1 cellular context compared by ENCODE assay signal in the genomic region with DNA sequence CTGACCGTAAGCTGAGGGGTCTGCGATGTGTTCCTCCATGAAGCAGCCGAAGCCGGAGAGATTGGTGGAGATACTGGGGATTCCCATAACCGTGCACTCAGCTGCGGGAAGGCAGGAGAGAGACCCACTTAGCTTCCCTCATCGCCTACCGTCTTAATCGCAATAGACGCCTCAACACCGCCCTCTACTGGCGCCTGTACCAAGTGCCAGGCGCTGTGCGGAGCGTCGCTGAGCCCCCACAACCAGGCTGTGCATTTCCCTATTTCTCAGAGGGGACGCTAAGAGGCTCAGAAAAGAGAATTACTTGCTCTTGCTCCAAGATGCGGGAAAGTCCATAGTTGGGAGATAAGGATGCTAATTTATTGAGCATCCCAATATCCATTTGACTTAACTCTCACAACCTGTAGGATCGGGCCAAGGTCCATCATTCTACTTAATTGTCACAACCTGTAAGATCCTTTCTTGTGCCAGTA.
A peak's percentile ranks its signal among the peaks of the same experiment; 100 is the strongest.
TF ChIP-seq lines count a peak whose summit lies in the region.

No MANE protein-coding gene starts in this region.

TF ChIP-seq in K562, 482 proteins besides CTCF, POLR2A, EP300 and RAD21 (continued from another document and continues in another):
- TF ChIP-seq, protein P1, sequence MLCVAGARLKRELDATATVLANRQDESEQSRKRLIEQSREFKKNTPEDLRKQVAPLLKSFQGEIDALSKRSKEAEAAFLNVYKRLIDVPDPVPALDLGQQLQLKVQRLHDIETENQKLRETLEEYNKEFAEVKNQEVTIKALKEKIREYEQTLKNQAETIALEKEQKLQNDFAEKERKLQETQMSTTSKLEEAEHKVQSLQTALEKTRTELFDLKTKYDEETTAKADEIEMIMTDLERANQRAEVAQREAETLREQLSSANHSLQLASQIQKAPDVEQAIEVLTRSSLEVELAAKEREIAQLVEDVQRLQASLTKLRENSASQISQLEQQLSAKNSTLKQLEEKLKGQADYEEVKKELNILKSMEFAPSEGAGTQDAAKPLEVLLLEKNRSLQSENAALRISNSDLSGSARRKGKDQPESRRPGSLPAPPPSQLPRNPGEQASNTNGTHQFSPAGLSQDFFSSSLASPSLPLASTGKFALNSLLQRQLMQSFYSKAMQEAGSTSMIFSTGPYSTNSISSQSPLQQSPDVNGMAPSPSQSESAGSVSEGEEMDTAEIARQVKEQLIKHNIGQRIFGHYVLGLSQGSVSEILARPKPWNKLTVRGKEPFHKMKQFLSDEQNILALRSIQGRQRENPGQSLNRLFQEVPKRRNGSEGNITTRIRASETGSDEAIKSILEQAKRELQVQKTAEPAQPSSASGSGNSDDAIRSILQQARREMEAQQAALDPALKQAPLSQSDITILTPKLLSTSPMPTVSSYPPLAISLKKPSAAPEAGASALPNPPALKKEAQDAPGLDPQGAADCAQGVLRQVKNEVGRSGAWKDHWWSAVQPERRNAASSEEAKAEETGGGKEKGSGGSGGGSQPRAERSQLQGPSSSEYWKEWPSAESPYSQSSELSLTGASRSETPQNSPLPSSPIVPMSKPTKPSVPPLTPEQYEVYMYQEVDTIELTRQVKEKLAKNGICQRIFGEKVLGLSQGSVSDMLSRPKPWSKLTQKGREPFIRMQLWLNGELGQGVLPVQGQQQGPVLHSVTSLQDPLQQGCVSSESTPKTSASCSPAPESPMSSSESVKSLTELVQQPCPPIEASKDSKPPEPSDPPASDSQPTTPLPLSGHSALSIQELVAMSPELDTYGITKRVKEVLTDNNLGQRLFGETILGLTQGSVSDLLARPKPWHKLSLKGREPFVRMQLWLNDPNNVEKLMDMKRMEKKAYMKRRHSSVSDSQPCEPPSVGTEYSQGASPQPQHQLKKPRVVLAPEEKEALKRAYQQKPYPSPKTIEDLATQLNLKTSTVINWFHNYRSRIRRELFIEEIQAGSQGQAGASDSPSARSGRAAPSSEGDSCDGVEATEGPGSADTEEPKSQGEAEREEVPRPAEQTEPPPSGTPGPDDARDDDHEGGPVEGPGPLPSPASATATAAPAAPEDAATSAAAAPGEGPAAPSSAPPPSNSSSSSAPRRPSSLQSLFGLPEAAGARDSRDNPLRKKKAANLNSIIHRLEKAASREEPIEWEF (CRISPR knock-in tag; IDR thresholded peaks at IDR 0.05) = no peak
- no peak for TF ChIP-seq MAFG (tag; conservative IDR thresholded peaks at IDR 0.05)
- TF ChIP-seq FOXA1 (IDR thresholded peaks at IDR 0.05; ENCODE audit: borderline replicate concordance) = no peak
- TF ChIP-seq THRAP3 (IDR thresholded peaks at IDR 0.05; ENCODE audit: borderline replicate concordance) = no peak
- TF ChIP-seq, protein P2, sequence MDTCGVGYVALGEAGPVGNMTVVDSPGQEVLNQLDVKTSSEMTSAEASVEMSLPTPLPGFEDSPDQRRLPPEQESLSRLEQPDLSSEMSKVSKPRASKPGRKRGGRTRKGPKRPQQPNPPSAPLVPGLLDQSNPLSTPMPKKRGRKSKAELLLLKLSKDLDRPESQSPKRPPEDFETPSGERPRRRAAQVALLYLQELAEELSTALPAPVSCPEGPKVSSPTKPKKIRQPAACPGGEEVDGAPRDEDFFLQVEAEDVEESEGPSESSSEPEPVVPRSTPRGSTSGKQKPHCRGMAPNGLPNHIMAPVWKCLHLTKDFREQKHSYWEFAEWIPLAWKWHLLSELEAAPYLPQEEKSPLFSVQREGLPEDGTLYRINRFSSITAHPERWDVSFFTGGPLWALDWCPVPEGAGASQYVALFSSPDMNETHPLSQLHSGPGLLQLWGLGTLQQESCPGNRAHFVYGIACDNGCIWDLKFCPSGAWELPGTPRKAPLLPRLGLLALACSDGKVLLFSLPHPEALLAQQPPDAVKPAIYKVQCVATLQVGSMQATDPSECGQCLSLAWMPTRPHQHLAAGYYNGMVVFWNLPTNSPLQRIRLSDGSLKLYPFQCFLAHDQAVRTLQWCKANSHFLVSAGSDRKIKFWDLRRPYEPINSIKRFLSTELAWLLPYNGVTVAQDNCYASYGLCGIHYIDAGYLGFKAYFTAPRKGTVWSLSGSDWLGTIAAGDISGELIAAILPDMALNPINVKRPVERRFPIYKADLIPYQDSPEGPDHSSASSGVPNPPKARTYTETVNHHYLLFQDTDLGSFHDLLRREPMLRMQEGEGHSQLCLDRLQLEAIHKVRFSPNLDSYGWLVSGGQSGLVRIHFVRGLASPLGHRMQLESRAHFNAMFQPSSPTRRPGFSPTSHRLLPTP (IDR thresholded peaks at IDR 0.05; ENCODE audit: borderline replicate concordance, extremely low read depth, insufficient read length) = no peak
- no peak for TF ChIP-seq TGIF2 (CRISPR knock-in tag; IDR thresholded peaks at IDR 0.05)
- TF ChIP-seq SRF (CRISPR knock-in tag; IDR thresholded peaks at IDR 0.05) = no peak
- no peak for TF ChIP-seq RFX5 (IDR thresholded peaks at IDR 0.05; ENCODE audit: low read depth, low read length)
- no peak for TF ChIP-seq HMGN3 (IDR thresholded peaks at IDR 0.05; ENCODE audit: borderline replicate concordance, extremely low read depth, insufficient read length, low read depth, low read length)
- no peak for TF ChIP-seq MTA2 (IDR thresholded peaks at IDR 0.05; ENCODE audit: low read depth)
- TF ChIP-seq, protein P3, sequence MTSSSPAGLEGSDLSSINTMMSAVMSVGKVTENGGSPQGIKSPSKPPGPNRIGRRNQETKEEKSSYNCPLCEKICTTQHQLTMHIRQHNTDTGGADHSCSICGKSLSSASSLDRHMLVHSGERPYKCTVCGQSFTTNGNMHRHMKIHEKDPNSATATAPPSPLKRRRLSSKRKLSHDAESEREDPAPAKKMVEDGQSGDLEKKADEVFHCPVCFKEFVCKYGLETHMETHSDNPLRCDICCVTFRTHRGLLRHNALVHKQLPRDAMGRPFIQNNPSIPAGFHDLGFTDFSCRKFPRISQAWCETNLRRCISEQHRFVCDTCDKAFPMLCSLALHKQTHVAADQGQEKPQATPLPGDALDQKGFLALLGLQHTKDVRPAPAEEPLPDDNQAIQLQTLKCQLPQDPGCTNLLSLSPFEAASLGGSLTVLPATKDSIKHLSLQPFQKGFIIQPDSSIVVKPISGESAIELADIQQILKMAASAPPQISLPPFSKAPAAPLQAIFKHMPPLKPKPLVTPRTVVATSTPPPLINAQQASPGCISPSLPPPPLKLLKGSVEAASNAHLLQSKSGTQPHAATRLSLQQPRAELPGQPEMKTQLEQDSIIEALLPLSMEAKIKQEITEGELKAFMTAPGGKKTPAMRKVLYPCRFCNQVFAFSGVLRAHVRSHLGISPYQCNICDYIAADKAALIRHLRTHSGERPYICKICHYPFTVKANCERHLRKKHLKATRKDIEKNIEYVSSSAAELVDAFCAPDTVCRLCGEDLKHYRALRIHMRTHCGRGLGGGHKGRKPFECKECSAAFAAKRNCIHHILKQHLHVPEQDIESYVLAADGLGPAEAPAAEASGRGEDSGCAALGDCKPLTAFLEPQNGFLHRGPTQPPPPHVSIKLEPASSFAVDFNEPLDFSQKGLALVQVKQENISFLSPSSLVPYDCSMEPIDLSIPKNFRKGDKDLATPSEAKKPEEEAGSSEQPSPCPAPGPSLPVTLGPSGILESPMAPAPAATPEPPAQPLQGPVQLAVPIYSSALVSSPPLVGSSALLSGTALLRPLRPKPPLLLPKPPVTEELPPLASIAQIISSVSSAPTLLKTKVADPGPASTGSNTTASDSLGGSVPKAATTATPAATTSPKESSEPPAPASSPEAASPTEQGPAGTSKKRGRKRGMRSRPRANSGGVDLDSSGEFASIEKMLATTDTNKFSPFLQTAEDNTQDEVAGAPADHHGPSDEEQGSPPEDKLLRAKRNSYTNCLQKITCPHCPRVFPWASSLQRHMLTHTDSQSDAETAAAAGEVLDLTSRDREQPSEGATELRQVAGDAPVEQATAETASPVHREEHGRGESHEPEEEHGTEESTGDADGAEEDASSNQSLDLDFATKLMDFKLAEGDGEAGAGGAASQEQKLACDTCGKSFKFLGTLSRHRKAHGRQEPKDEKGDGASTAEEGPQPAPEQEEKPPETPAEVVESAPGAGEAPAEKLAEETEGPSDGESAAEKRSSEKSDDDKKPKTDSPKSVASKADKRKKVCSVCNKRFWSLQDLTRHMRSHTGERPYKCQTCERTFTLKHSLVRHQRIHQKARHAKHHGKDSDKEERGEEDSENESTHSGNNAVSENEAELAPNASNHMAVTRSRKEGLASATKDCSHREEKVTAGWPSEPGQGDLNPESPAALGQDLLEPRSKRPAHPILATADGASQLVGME (CRISPR knock-in tag; IDR thresholded peaks at IDR 0.05) = no peak
- no peak for TF ChIP-seq ARID2 (IDR thresholded peaks at IDR 0.05)
- TF ChIP-seq ZNF174 (CRISPR knock-in tag; IDR thresholded peaks at IDR 0.05) = no peak
- TF ChIP-seq TSC22D4 (tag; IDR thresholded peaks at IDR 0.05) = no peak
- TF ChIP-seq ZNF77 (CRISPR knock-in tag; IDR thresholded peaks at IDR 0.05) = no peak
- TF ChIP-seq SAP30 (IDR thresholded peaks at IDR 0.05; ENCODE audit: borderline replicate concordance, insufficient read depth, low read depth, low read length, poor library complexity, severe bottlenecking) = no peak
- no peak for TF ChIP-seq FOXP1 (CRISPR knock-in tag; IDR thresholded peaks at IDR 0.05)
- TF ChIP-seq MEF2D (tag; conservative IDR thresholded peaks at IDR 0.05; ENCODE audit: low read depth) = no peak
- no peak for TF ChIP-seq SLC30A9 (CRISPR knock-in tag; IDR thresholded peaks at IDR 0.05)
- TF ChIP-seq ZBTB17 (CRISPR knock-in tag; IDR thresholded peaks at IDR 0.05) = 0 out of 2 replicates have a peak, but pooled peaks have one; percentile 13
- no peak for TF ChIP-seq CAMTA2 (CRISPR knock-in tag; conservative IDR thresholded peaks at IDR 0.05)
- TF ChIP-seq, protein P4, sequence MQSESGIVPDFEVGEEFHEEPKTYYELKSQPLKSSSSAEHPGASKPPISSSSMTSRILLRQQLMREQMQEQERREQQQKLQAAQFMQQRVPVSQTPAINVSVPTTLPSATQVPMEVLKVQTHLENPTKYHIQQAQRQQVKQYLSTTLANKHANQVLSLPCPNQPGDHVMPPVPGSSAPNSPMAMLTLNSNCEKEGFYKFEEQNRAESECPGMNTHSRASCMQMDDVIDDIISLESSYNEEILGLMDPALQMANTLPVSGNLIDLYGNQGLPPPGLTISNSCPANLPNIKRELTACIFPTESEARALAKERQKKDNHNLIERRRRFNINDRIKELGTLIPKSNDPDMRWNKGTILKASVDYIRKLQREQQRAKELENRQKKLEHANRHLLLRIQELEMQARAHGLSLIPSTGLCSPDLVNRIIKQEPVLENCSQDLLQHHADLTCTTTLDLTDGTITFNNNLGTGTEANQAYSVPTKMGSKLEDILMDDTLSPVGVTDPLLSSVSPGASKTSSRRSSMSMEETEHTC (IDR thresholded peaks at IDR 0.05) = no peak
- TF ChIP-seq ZNF79 (CRISPR knock-in tag; IDR thresholded peaks at IDR 0.05; ENCODE audit: low read depth) = no peak
- TF ChIP-seq ZKSCAN3 (CRISPR knock-in tag; IDR thresholded peaks at IDR 0.05) = no peak
- TF ChIP-seq, protein P5, sequence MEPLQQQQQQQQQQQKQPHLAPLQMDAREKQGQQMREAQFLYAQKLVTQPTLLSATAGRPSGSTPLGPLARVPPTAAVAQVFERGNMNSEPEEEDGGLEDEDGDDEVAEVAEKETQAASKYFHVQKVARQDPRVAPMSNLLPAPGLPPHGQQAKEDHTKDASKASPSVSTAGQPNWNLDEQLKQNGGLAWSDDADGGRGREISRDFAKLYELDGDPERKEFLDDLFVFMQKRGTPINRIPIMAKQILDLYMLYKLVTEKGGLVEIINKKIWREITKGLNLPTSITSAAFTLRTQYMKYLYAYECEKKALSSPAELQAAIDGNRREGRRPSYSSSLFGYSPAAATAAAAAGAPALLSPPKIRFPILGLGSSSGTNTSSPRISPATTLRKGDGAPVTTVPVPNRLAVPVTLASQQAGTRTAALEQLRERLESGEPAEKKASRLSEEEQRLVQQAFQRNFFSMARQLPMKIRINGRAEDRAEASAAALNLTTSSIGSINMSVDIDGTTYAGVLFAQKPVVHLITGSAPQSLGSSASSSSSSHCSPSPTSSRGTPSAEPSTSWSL (CRISPR knock-in tag; IDR thresholded peaks at IDR 0.05; ENCODE audit: borderline replicate concordance) = no peak
- TF ChIP-seq, protein P6, sequence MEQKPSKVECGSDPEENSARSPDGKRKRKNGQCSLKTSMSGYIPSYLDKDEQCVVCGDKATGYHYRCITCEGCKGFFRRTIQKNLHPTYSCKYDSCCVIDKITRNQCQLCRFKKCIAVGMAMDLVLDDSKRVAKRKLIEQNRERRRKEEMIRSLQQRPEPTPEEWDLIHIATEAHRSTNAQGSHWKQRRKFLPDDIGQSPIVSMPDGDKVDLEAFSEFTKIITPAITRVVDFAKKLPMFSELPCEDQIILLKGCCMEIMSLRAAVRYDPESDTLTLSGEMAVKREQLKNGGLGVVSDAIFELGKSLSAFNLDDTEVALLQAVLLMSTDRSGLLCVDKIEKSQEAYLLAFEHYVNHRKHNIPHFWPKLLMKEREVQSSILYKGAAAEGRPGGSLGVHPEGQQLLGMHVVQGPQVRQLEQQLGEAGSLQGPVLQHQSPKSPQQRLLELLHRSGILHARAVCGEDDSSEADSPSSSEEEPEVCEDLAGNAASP (IDR thresholded peaks at IDR 0.05) = no peak
- no peak for TF ChIP-seq ZNF586 (CRISPR knock-in tag; conservative IDR thresholded peaks at IDR 0.05)
- TF ChIP-seq HIVEP1 (CRISPR knock-in tag; IDR thresholded peaks at IDR 0.05) = no peak
- TF ChIP-seq ZZZ3 (IDR thresholded peaks at IDR 0.05) = 0 out of 2 replicates have a peak, but pooled peaks have one; percentile 20
- no peak for TF ChIP-seq HNRNPLL (IDR thresholded peaks at IDR 0.05; ENCODE audit: low read depth, low read length, poor library complexity, severe bottlenecking)
- TF ChIP-seq SRSF9 (IDR thresholded peaks at IDR 0.05; ENCODE audit: borderline replicate concordance, low read depth, low read length) = no peak
- TF ChIP-seq, protein P7, sequence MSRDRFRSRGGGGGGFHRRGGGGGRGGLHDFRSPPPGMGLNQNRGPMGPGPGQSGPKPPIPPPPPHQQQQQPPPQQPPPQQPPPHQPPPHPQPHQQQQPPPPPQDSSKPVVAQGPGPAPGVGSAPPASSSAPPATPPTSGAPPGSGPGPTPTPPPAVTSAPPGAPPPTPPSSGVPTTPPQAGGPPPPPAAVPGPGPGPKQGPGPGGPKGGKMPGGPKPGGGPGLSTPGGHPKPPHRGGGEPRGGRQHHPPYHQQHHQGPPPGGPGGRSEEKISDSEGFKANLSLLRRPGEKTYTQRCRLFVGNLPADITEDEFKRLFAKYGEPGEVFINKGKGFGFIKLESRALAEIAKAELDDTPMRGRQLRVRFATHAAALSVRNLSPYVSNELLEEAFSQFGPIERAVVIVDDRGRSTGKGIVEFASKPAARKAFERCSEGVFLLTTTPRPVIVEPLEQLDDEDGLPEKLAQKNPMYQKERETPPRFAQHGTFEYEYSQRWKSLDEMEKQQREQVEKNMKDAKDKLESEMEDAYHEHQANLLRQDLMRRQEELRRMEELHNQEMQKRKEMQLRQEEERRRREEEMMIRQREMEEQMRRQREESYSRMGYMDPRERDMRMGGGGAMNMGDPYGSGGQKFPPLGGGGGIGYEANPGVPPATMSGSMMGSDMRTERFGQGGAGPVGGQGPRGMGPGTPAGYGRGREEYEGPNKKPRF (IDR thresholded peaks at IDR 0.05; ENCODE audit: low read depth, low read length) = no peak
- TF ChIP-seq ZNF311 (CRISPR knock-in tag; IDR thresholded peaks at IDR 0.05) = no peak
- TF ChIP-seq HDAC6 (IDR thresholded peaks at IDR 0.05; ENCODE audit: low read depth, low read length) = no peak
- TF ChIP-seq NR2F6 (CRISPR knock-in tag; IDR thresholded peaks at IDR 0.05) = no peak
- TF ChIP-seq TRIM28 (IDR thresholded peaks at IDR 0.05) = no peak
- TF ChIP-seq, protein P8, sequence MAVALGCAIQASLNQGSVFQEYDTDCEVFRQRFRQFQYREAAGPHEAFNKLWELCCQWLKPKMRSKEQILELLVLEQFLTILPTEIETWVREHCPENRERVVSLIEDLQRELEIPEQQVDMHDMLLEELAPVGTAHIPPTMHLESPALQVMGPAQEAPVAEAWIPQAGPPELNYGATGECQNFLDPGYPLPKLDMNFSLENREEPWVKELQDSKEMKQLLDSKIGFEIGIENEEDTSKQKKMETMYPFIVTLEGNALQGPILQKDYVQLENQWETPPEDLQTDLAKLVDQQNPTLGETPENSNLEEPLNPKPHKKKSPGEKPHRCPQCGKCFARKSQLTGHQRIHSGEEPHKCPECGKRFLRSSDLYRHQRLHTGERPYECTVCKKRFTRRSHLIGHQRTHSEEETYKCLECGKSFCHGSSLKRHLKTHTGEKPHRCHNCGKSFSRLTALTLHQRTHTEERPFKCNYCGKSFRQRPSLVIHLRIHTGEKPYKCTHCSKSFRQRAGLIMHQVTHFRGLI (CRISPR knock-in tag; IDR thresholded peaks at IDR 0.05) = no peak
